1 cellular context compared by ENCODE assay signal in genomic region chr3:32238027-32238815, GRCh38.
TF ChIP-seq lines count a peak whose summit lies in the region.

Gene CMTM8 (plus strand): TSS chr3:32238680. CDS start chr3:32238973, 293 bp downstream.

TF ChIP-seq in HepG2, 621 proteins besides CTCF, POLR2A, EP300 and RAD21 (continued from another document and continues in another):
- TF ChIP-seq, protein P1, sequence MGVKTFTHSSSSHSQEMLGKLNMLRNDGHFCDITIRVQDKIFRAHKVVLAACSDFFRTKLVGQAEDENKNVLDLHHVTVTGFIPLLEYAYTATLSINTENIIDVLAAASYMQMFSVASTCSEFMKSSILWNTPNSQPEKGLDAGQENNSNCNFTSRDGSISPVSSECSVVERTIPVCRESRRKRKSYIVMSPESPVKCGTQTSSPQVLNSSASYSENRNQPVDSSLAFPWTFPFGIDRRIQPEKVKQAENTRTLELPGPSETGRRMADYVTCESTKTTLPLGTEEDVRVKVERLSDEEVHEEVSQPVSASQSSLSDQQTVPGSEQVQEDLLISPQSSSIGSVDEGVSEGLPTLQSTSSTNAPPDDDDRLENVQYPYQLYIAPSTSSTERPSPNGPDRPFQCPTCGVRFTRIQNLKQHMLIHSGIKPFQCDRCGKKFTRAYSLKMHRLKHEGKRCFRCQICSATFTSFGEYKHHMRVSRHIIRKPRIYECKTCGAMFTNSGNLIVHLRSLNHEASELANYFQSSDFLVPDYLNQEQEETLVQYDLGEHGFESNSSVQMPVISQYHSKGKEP (CRISPR knock-in tag; IDR thresholded peaks at IDR 0.05), result no peak
- TF ChIP-seq ZNF556 (CRISPR knock-in tag; IDR thresholded peaks at IDR 0.05; ENCODE audit: borderline replicate concordance), result no peak; the same call in 1 of the 2 replicates
- TF ChIP-seq IRX3 (CRISPR knock-in tag; IDR thresholded peaks at IDR 0.05; ENCODE audit: borderline replicate concordance, low read depth), result no peak
- TF ChIP-seq ZNF652 (CRISPR knock-in tag; IDR thresholded peaks at IDR 0.05; ENCODE audit: borderline replicate concordance, low read depth), result no peak
- no peak; the same call in 1 of the 2 replicates for TF ChIP-seq MZF1 (CRISPR knock-in tag; IDR thresholded peaks at IDR 0.05; ENCODE audit: borderline replicate concordance)
- no peak for TF ChIP-seq AKNA (CRISPR knock-in tag; IDR thresholded peaks at IDR 0.05; ENCODE audit: borderline replicate concordance)
- peak; percentile 73; the same call in 1 of the 2 replicates for TF ChIP-seq ZNF230 (CRISPR knock-in tag; IDR thresholded peaks at IDR 0.05)
- no peak for TF ChIP-seq GTF3A (CRISPR knock-in tag; conservative IDR thresholded peaks at IDR 0.05)
- TF ChIP-seq PHF5A (CRISPR knock-in tag; IDR thresholded peaks at IDR 0.05; ENCODE audit: low read depth, unreplicated experiment), result peak; percentile 61
- peak; percentile 89 for TF ChIP-seq PAXIP1 (CRISPR knock-in tag; conservative IDR thresholded peaks at IDR 0.05)
- no peak for TF ChIP-seq NR1H2 (CRISPR knock-in tag; IDR thresholded peaks at IDR 0.05; ENCODE audit: borderline replicate concordance, low read depth)
- TF ChIP-seq, protein P2, sequence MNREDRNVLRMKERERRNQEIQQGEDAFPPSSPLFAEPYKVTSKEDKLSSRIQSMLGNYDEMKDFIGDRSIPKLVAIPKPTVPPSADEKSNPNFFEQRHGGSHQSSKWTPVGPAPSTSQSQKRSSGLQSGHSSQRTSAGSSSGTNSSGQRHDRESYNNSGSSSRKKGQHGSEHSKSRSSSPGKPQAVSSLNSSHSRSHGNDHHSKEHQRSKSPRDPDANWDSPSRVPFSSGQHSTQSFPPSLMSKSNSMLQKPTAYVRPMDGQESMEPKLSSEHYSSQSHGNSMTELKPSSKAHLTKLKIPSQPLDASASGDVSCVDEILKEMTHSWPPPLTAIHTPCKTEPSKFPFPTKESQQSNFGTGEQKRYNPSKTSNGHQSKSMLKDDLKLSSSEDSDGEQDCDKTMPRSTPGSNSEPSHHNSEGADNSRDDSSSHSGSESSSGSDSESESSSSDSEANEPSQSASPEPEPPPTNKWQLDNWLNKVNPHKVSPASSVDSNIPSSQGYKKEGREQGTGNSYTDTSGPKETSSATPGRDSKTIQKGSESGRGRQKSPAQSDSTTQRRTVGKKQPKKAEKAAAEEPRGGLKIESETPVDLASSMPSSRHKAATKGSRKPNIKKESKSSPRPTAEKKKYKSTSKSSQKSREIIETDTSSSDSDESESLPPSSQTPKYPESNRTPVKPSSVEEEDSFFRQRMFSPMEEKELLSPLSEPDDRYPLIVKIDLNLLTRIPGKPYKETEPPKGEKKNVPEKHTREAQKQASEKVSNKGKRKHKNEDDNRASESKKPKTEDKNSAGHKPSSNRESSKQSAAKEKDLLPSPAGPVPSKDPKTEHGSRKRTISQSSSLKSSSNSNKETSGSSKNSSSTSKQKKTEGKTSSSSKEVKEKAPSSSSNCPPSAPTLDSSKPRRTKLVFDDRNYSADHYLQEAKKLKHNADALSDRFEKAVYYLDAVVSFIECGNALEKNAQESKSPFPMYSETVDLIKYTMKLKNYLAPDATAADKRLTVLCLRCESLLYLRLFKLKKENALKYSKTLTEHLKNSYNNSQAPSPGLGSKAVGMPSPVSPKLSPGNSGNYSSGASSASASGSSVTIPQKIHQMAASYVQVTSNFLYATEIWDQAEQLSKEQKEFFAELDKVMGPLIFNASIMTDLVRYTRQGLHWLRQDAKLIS (CRISPR knock-in tag; IDR thresholded peaks at IDR 0.05), result no peak
- TF ChIP-seq, protein P3, sequence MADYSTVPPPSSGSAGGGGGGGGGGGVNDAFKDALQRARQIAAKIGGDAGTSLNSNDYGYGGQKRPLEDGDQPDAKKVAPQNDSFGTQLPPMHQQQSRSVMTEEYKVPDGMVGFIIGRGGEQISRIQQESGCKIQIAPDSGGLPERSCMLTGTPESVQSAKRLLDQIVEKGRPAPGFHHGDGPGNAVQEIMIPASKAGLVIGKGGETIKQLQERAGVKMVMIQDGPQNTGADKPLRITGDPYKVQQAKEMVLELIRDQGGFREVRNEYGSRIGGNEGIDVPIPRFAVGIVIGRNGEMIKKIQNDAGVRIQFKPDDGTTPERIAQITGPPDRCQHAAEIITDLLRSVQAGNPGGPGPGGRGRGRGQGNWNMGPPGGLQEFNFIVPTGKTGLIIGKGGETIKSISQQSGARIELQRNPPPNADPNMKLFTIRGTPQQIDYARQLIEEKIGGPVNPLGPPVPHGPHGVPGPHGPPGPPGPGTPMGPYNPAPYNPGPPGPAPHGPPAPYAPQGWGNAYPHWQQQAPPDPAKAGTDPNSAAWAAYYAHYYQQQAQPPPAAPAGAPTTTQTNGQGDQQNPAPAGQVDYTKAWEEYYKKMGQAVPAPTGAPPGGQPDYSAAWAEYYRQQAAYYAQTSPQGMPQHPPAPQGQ (CRISPR knock-in tag; IDR thresholded peaks at IDR 0.05; ENCODE audit: borderline replicate concordance), result no peak
- peak; percentile 64; the same call in 1 of the 2 replicates for TF ChIP-seq MIER3 (CRISPR knock-in tag; IDR thresholded peaks at IDR 0.05; ENCODE audit: borderline replicate concordance)
- TF ChIP-seq JARID2 (CRISPR knock-in tag; IDR thresholded peaks at IDR 0.05; ENCODE audit: insufficient replicate concordance), result peak; percentile 25
- TF ChIP-seq FOXK2 (IDR thresholded peaks at IDR 0.05), result no peak
- no peak for TF ChIP-seq SIN3A (IDR thresholded peaks at IDR 0.05; ENCODE audit: borderline replicate concordance, low read depth, low read length)
- peak; percentile 55; the same call in 1 of the 2 replicates for TF ChIP-seq ARNT2 (CRISPR knock-in tag; IDR thresholded peaks at IDR 0.05; ENCODE audit: low read depth)
- peak; percentile 88 for TF ChIP-seq RBFOX2 (IDR thresholded peaks at IDR 0.05; ENCODE audit: low read depth, low read length)
- TF ChIP-seq ZHX2 (IDR thresholded peaks at IDR 0.05; ENCODE audit: low read depth), result no peak
- TF ChIP-seq ZHX2 (CRISPR knock-in tag; IDR thresholded peaks at IDR 0.05; ENCODE audit: borderline replicate concordance), result no peak
- peak; percentile 70; the same call in 1 of the 2 replicates for TF ChIP-seq YEATS2 (CRISPR knock-in tag; IDR thresholded peaks at IDR 0.05; ENCODE audit: borderline replicate concordance)
- TF ChIP-seq ZNF432 (CRISPR knock-in tag; IDR thresholded peaks at IDR 0.05; ENCODE audit: borderline replicate concordance), result no peak
- TF ChIP-seq ZNF782 (CRISPR knock-in tag; IDR thresholded peaks at IDR 0.05; ENCODE audit: borderline replicate concordance), result no peak; the same call in 1 of the 2 replicates
- TF ChIP-seq ZNF232 (CRISPR knock-in tag; IDR thresholded peaks at IDR 0.05; ENCODE audit: borderline replicate concordance), result no peak
- TF ChIP-seq EZH2 (conservative IDR thresholded peaks at IDR 0.05; ENCODE audit: low read depth, low read length), result no peak
- no peak; the same call in 1 of the 2 replicates for TF ChIP-seq ZNF639 (CRISPR knock-in tag; conservative IDR thresholded peaks at IDR 0.05)
- no peak for TF ChIP-seq RFXANK (CRISPR knock-in tag; IDR thresholded peaks at IDR 0.05)
- TF ChIP-seq, protein P4, sequence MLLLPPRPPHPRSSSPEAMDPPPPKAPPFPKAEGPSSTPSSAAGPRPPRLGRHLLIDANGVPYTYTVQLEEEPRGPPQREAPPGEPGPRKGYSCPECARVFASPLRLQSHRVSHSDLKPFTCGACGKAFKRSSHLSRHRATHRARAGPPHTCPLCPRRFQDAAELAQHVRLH (CRISPR knock-in tag; IDR thresholded peaks at IDR 0.05; ENCODE audit: borderline replicate concordance, low read depth), result peak; percentile 80
- peak; percentile 57; the same call in 1 of the 2 replicates for TF ChIP-seq ZFP90 (CRISPR knock-in tag; IDR thresholded peaks at IDR 0.05; ENCODE audit: borderline replicate concordance)
- TF ChIP-seq ZNF660 (CRISPR knock-in tag; IDR thresholded peaks at IDR 0.05; ENCODE audit: borderline replicate concordance, low read depth), result no peak
